Comparison of ENCODE assay signal across 24 cellular contexts in genomic region chr7:74220229-74220628, GRCh38. TPM values are rescaled to one million over a fixed set of nuclear protein-coding genes. Genes with fewer than 3 reads are reported as not detected.
DNase-seq lines count a peak whose midpoint lies in the region; ATAC-seq and TF ChIP-seq lines count a peak whose summit lies in the region.
"Had no signal": no experiment of that assay in that cellular context is flagged by ENCODE, and none has a peak within 500 bp of the region (broad histone marks: within the 10 kb centered on the region; RNA-seq: fewer than 3 reads in every experiment).

No MANE protein-coding gene starts in this region.

- H3K9me3 Mint-ChIP-seq in Caco-2 (ENCODE audit: unreplicated experiment) (no peaks in the 10 kb centered on the region), osteocyte (ENCODE audit: unreplicated experiment) (no peaks in the 10 kb centered on the region)
- H3K9me3 Mint-ChIP-seq: activated naive CD4-positive, alpha-beta T cell treated with anti-CD3 and anti-CD28 coated beads, Interleukin-2, amount 50 U/mL, for 24 hours; mesothelial cell of epicardium; neural crest cell; T-helper 1 cell treated with Interleukin-12 subunit alpha and Interleukin-12 subunit beta and Interleukin-4 antibody, amounts not matched to agents 30 μg/mL and 1 μg/mL, for 36 hours had no signal

- H3K27me3 ChIP-seq in Caco-2 (replicated peaks; ENCODE audit: control insufficient read depth, insufficient read depth, low read length) (no peaks in the 10 kb centered on the region), tibial nerve (peaks cover 0 to 2% of the 10 kb centered on the region in 2 donors)
- H3K27me3 ChIP-seq: ascending aorta, esophagus squamous epithelium had no signal

- DNase-seq in Caco-2 (no peak), NB4 (ENCODE audit: low read depth) (peak; percentile 80), left colon (no peak), osteocyte (ENCODE audit: extremely low spot score, unreplicated experiment) (no peak), tibial nerve (ENCODE audit: low spot score in 2 of 2) (no peak)
- DNase-seq: activated CD4-positive, alpha-beta T cell treated with anti-CD3 and anti-CD28 coated beads, Interleukin-2, amount 50 U/mL, for 48 hours; activated T-cell treated with anti-CD3 and anti-CD28 coated beads, Interleukin-2, amount 50 U/mL, for 1 hour; cerebellar nuclear complex; effector CD4-positive, alpha-beta T cell; esophagus squamous epithelium; GOT3; kidney glomerular epithelial cell; NCI-H2029; stimulated activated CD4-positive, alpha-beta T cell treated with anti-CD3 and anti-CD28 coated beads, Interleukin-4, amount 100 ng/mL, for 24 hours; substantia nigra had no signal

- H3K4me1 Mint-ChIP-seq in Caco-2 (ENCODE audit: low read depth, unreplicated experiment) (peaks cover 13% of the 10 kb centered on the region), osteocyte (ENCODE audit: unreplicated experiment) (peaks cover 1% of the 10 kb centered on the region)
- H3K4me1 Mint-ChIP-seq: mesothelial cell of epicardium, neural crest cell had no signal

- no peak for TF ChIP-seq POLR2A in NB4 (IDR thresholded peaks at IDR 0.05; ENCODE audit: extremely low read depth, insufficient read length)
- no peak for TF ChIP-seq POLR2A in tibial nerve (IDR thresholded peaks at IDR 0.05)

- 75 to 77% methylated on average over 9 of the region's 9 CpGs for WGBS in tibial nerve, 2 donors

- H3K27me3 Mint-ChIP-seq in Caco-2 (ENCODE audit: insufficient read depth, unreplicated experiment) (no peaks in the 10 kb centered on the region), osteocyte (ENCODE audit: unreplicated experiment) (no peaks in the 10 kb centered on the region)
- H3K27me3 Mint-ChIP-seq: activated naive CD4-positive, alpha-beta T cell treated with anti-CD3 and anti-CD28 coated beads, Interleukin-2, amount 50 U/mL, for 24 hours; IgD-negative memory B cell had no signal

- H3K36me3 ChIP-seq in Caco-2 (ENCODE audit: control insufficient read depth, insufficient read depth, low read length): no peaks in the 10 kb centered on the region
- H3K36me3 ChIP-seq in tibial nerve: peaks cover 0 to 18% (median 0%) of the 10 kb centered on the region in 3 donors
- H3K36me3 ChIP-seq: ascending aorta had no signal

- H3K9me3 ChIP-seq in Caco-2 (no peaks in the 10 kb centered on the region), tibial nerve (peaks cover 0 to 7% (median 0%) of the 10 kb centered on the region in 4 donors)
- H3K9me3 ChIP-seq: ascending aorta, esophagus squamous epithelium had no signal

- TF ChIP-seq CTCF in 22Rv1 (IDR thresholded peaks at IDR 0.05): no peak
- no peak for TF ChIP-seq CTCF in Caco-2 (IDR thresholded peaks at IDR 0.05; ENCODE audit: insufficient read depth in 1 of 2, low read depth in 1 of 2, low read length in 1 of 2, severe bottlenecking in 1 of 2, unreplicated experiment in 1 of 2)
- TF ChIP-seq CTCF in NB4 (IDR thresholded peaks at IDR 0.05; ENCODE audit: low read depth, low read length): no peak
- TF ChIP-seq CTCF in osteocyte (IDR thresholded peaks at IDR 0.05): no peak
- no peak for TF ChIP-seq CTCF in tibial nerve (IDR thresholded peaks at IDR 0.05)

- H3K27ac Mint-ChIP-seq in Caco-2 (ENCODE audit: unreplicated experiment) (peak overlapping the region; percentile 69), osteocyte (ENCODE audit: unreplicated experiment) (no peak overlapping the region)
- H3K27ac Mint-ChIP-seq: activated naive CD4-positive, alpha-beta T cell treated with anti-CD3 and anti-CD28 coated beads, Interleukin-2, amount 50 U/mL, for 24 hours; mesothelial cell of epicardium; T-helper 1 cell treated with Interleukin-12 subunit alpha and Interleukin-12 subunit beta and Interleukin-4 antibody, amounts not matched to agents 30 μg/mL and 1 μg/mL, for 36 hours had no signal

- ATAC-seq in left colon (peak; percentile 10), HG02588 (IDR thresholded peaks at IDR 0.05; ENCODE audit: unreplicated experiment) (no peak), GM18907 (IDR thresholded peaks at IDR 0.05; ENCODE audit: unreplicated experiment) (no peak)

- no peak overlapping the region for H3K4me3 Mint-ChIP-seq in Caco-2 (ENCODE audit: unreplicated experiment)
- H3K4me3 Mint-ChIP-seq in osteocyte (ENCODE audit: unreplicated experiment): no peak overlapping the region
- H3K4me3 Mint-ChIP-seq: activated naive CD4-positive, alpha-beta T cell treated with anti-CD3 and anti-CD28 coated beads, Interleukin-2, amount 50 U/mL, for 24 hours; IgD-negative memory B cell; mesothelial cell of epicardium; neural crest cell; T-helper 1 cell treated with Interleukin-12 subunit alpha and Interleukin-12 subunit beta and Interleukin-4 antibody, amounts not matched to agents 30 μg/mL and 1 μg/mL, for 36 hours had no signal

- peak overlapping the region; percentile 23 for H3K27ac ChIP-seq in 22Rv1
- H3K27ac ChIP-seq in tibial nerve: no peak overlapping the region
- H3K27ac ChIP-seq: ascending aorta, esophagus squamous epithelium had no signal

- no peak for TF ChIP-seq EP300 in tibial nerve (IDR thresholded peaks at IDR 0.05)

- POLR2A ChIA-PET in Caco-2 (lab: Charles Lee): interaction anchor here (1.0 kb wide), 1 partner anchor 34 kb away, joined by 3 read pairs; no protein-coding TSS in a partner anchor

- CTCF ChIA-PET in Caco-2 (lab: Charles Lee): interaction anchor here (0.5 to 2.1 kb wide), 4 partner anchors 14 to 181 kb away, joined by 5 to 16 read pairs (median 5); no protein-coding TSS in a partner anchor

- no TSS peak for BruUV-seq in Caco-2 (replicated peaks; lab: Mats Ljungman, UMichigan)

- H3K36me3 Mint-ChIP-seq in Caco-2 (ENCODE audit: insufficient read depth, unreplicated experiment): peaks cover 16% of the 10 kb centered on the region
- H3K36me3 Mint-ChIP-seq in osteocyte (ENCODE audit: unreplicated experiment): no peaks in the 10 kb centered on the region

- intact Hi-C loops in Caco-2 (cut with micrococcal nuclease; ENCODE audit: unreplicated experiment) (no loop called here), left colon (cut with DNase I, micrococcal nuclease) (no loop called here)

- H3K4me1 ChIP-seq in Caco-2 (peaks cover 13% of the 10 kb centered on the region), tibial nerve (peaks cover 0 to 6% (median 3%) of the 10 kb centered on the region in 4 donors)
- H3K4me1 ChIP-seq: ascending aorta had no signal

- H3K4me3 ChIP-seq in Caco-2 (ENCODE audit: low read depth, low read length): no peak overlapping the region
- H3K4me3 ChIP-seq in NB4 (ENCODE audit: low read depth, low read length): no peak overlapping the region
- H3K4me3 ChIP-seq in tibial nerve: no peak overlapping the region
- H3K4me3 ChIP-seq: ascending aorta, esophagus squamous epithelium had no signal

RNA-seq across cellular contexts. Expression of gene LAT2, which starts 10.4 kb away (rescaled TPM):
- total RNA-seq in Caco-2 (2022) (1.2 and 1.3 TPM in 2 replicates), left colon (1 to 10 TPM; 1.1 to 6.9 TPM), osteocyte (0.52 and 0.67 TPM in 2 replicates), tibial nerve (10 to 100 TPM in 2 of 4 donors, 1 to 10 TPM in 2; 5.1 to 15.3 (median 8.9) TPM)

RNA-seq across cellular contexts. Expression of gene RFC2, which starts 34.0 kb away (rescaled TPM):
- total RNA-seq in Caco-2 (2022): 64.9 and 75.6 TPM in 2 replicates
- total RNA-seq in left colon: 10 to 100 TPM; 13.9 to 16.1 TPM
- total RNA-seq in osteocyte: 13.5 and 13.8 TPM in 2 replicates
- total RNA-seq in tibial nerve: 10 to 100 TPM in 3 of 4 donors, 1 to 10 TPM in 1; 8.4 to 25.1 (median 14.1) TPM

RNA-seq across cellular contexts. Expression of gene EIF4H, which starts 46.1 kb away (rescaled TPM):
- 370 TPM in 2 replicates for total RNA-seq in Caco-2 (2022)
- total RNA-seq in left colon: 100 to 1,000 TPM; 250 to 271 TPM
- 205 and 208 TPM in 2 replicates for total RNA-seq in osteocyte
- 100 to 1,000 TPM; 184 to 211 (median 192) TPM for total RNA-seq in tibial nerve
